11 cellular contexts compared by ENCODE assay signal in genomic region chr19:6519289-6519688, GRCh38. TPM values are rescaled to one million over a fixed set of nuclear protein-coding genes. Genes with fewer than 3 reads are reported as not detected.
A peak's percentile ranks its signal among the peaks of the same experiment; 100 is the strongest.
DNase-seq lines count a peak whose midpoint lies in the region; ATAC-seq and TF ChIP-seq lines count a peak whose summit lies in the region.
"Had no signal": no experiment of that assay in that cellular context is flagged by ENCODE, and none has a peak within 500 bp of the region (broad histone marks: within the 10 kb centered on the region; RNA-seq: fewer than 3 reads in every experiment).

No MANE protein-coding gene starts in this region.

- H3K27me3 Mint-ChIP-seq in activated CD4-positive, alpha-beta memory T cell treated with anti-CD3 and anti-CD28 coated beads for 36 hours = peaks cover 2% of the 10 kb centered on the region

- CTCF ChIA-PET in activated CD4-positive, alpha-beta memory T cell treated with anti-CD3 and anti-CD28 coated beads for 36 hours (lab: Charles Lee) = interaction anchor here (1.1 to 1.3 kb wide), 2 partner anchors 217 to 219 kb away, joined by 3 to 4 read pairs; no protein-coding TSS in a partner anchor

- H3K27ac ChIP-seq in fibroblast of lung (ENCODE audit: insufficient read depth, low read length) = no peak overlapping the region

- H2AFZ ChIP-seq in fibroblast of lung (ENCODE audit: low read length) = no peak overlapping the region

- no peaks in the 10 kb centered on the region for H3K9me3 ChIP-seq in fibroblast of lung (ENCODE audit: control insufficient read depth, insufficient read depth, low read depth, low read length)
- H3K9me3 ChIP-seq: HAP-1 had no signal

- no peak overlapping the region for H3K4me2 ChIP-seq in fibroblast of lung (ENCODE audit: extremely low read depth, insufficient read depth, low read length)

- H3K79me2 ChIP-seq in fibroblast of lung (ENCODE audit: control insufficient read depth, insufficient read depth, low read length) = no peaks in the 10 kb centered on the region

- H3K36me3 Mint-ChIP-seq in activated CD4-positive, alpha-beta memory T cell treated with anti-CD3 and anti-CD28 coated beads for 36 hours = no peaks in the 10 kb centered on the region

- POLR2A ChIA-PET in activated CD4-positive, alpha-beta memory T cell treated with anti-CD3 and anti-CD28 coated beads for 36 hours (lab: Charles Lee) = interaction anchor here (0.7 kb wide), 1 partner anchor 218 kb away, joined by 3 read pairs; the partner anchor contains the start of gene GPR108

- no peak for ATAC-seq in Right ventricle myocardium inferior

- H3K4me3 ChIP-seq in fibroblast of lung (replicated peaks in 1 of 4; ENCODE audit: control extremely low read depth in 1 of 4, insufficient read depth in 1 of 4, low read depth in 3 of 4, low read length in 4 of 4) = no peak overlapping the region
- H3K4me3 ChIP-seq: HAP-1 had no signal

- no peak for TF ChIP-seq CTCF in fibroblast of lung (conservative IDR thresholded peaks at IDR 0.05 in 1 of 2, IDR thresholded peaks at IDR 0.05 in 1 of 2; ENCODE audit: low read depth in 1 of 2, low read length in 2 of 2)

- in situ Hi-C loops in ACHN (cut with HindIII; ENCODE audit: low pct_ligation_motif_present, low pct_unique_long_range_greater_than_20kb, low sequenced_read_pairs) = no loop called here

- H3K4me1 ChIP-seq in fibroblast of lung (ENCODE audit: control insufficient read depth, extremely low read depth, insufficient read depth, low read length) = no peaks in the 10 kb centered on the region

- H3K4me3 Mint-ChIP-seq in activated CD4-positive, alpha-beta memory T cell treated with anti-CD3 and anti-CD28 coated beads for 36 hours = no peak overlapping the region

- H3K9ac ChIP-seq in fibroblast of lung (ENCODE audit: insufficient read depth, low read length) = no peak overlapping the region

- H3K36me3 ChIP-seq in fibroblast of lung (ENCODE audit: control insufficient read depth, insufficient read depth, low read length) = no peaks in the 10 kb centered on the region
- H3K36me3 ChIP-seq: HAP-1 had no signal

- no peaks in the 10 kb centered on the region for H3K27me3 ChIP-seq in fibroblast of lung (ENCODE audit: control insufficient read depth, insufficient read depth, low read length)

- peak overlapping the region; percentile 23 for H3K27ac Mint-ChIP-seq in activated CD4-positive, alpha-beta memory T cell treated with anti-CD3 and anti-CD28 coated beads for 36 hours

- intact Hi-C loops in activated CD4-positive, alpha-beta memory T cell treated with anti-CD3 and anti-CD28 coated beads for 36 hours (cut with micrococcal nuclease) = loop anchor here (2.0 to 5.0 kb wide), 6 partner anchors 57 to 283 kb away; partner anchors contain the start of genes CRB3 and SH2D3A
- intact Hi-C loops in Right ventricle myocardium inferior (cut with DNase I) = loop anchor here (10.0 kb wide), 1 partner anchor 486 kb away; no protein-coding TSS in a partner anchor

- H3K4me1 Mint-ChIP-seq in activated CD4-positive, alpha-beta memory T cell treated with anti-CD3 and anti-CD28 coated beads for 36 hours (ENCODE audit: low read depth) = peaks cover 45% of the 10 kb centered on the region

- peak; percentile 90 for DNase-seq in ACHN
- DNase-seq in GM04504 (ENCODE audit: low read depth) = peak; percentile 64
- no peak for DNase-seq in activated CD4-positive, alpha-beta memory T cell treated with anti-CD3 and anti-CD28 coated beads for 36 hours
- DNase-seq in fibroblast of lung (ENCODE audit: low read depth in 2 of 2) = peak; percentile 74 to 81
- DNase-seq in Right ventricle myocardium inferior (ENCODE audit: missing footprints) = no peak
- no peak for DNase-seq in superior temporal gyrus (ENCODE audit: extremely low spot score)
- no peak for DNase-seq in GDM1 (lab: John Stamatoyannopoulos, UW)
- DNase-seq in NCI-H2107 treated with DMSO at 0.1 percent for 48 hours (lab: John Stamatoyannopoulos, UW; ENCODE audit: unreplicated experiment) = no peak
- DNase-seq: effector memory CD4-positive, alpha-beta T cell had no signal

- no peaks in the 10 kb centered on the region for H3K9me3 Mint-ChIP-seq in activated CD4-positive, alpha-beta memory T cell treated with anti-CD3 and anti-CD28 coated beads for 36 hours

- no peaks in the 10 kb centered on the region for H4K20me1 ChIP-seq in fibroblast of lung (ENCODE audit: control insufficient read depth, extremely low read depth, insufficient read depth, low read length)

RNA-seq across cellular contexts. Expression of gene TNFSF9, which starts 11.5 kb away (rescaled TPM):
- 1 to 10 TPM; 1.2 to 1.4 TPM for total RNA-seq in activated CD4-positive, alpha-beta memory T cell treated with anti-CD3 and anti-CD28 coated beads for 36 hours
- 0.26 and 0.66 TPM in 2 replicates for total RNA-seq in fibroblast of lung
- polyA plus RNA-seq in fibroblast of lung = 0.22 and 0.40 TPM in 2 replicates
- 0.37 and 0.54 TPM in 2 replicates for polyA plus RNA-seq in fibroblast of lung (2012)
- polyA minus RNA-seq in fibroblast of lung (ENCODE audit: low replicate concordance) = not detected in 2 replicates
- total RNA-seq in Right ventricle myocardium inferior = 0.78 TPM

RNA-seq across cellular contexts. Expression of gene TUBB4A, which starts 17.2 kb away (rescaled TPM):
- total RNA-seq in activated CD4-positive, alpha-beta memory T cell treated with anti-CD3 and anti-CD28 coated beads for 36 hours = 10 to 100 TPM in 1 of 2 experiments, 1 to 10 TPM in 1; 8.3 to 11.2 TPM
- total RNA-seq in fibroblast of lung (not detected in 2 replicates), Right ventricle myocardium inferior (6.2 TPM)
- not detected in 2 replicates for polyA plus RNA-seq in fibroblast of lung
- not detected in 2 replicates for polyA plus RNA-seq in fibroblast of lung (2012)
- not detected in 2 replicates for polyA minus RNA-seq in fibroblast of lung (ENCODE audit: low replicate concordance)

RNA-seq across cellular contexts. Expression of gene DENND1C, which starts 37.7 kb away (rescaled TPM):
- total RNA-seq in activated CD4-positive, alpha-beta memory T cell treated with anti-CD3 and anti-CD28 coated beads for 36 hours = 10 to 100 TPM; 62.1 to 69.3 TPM
- total RNA-seq in fibroblast of lung (not detected in 2 replicates), Right ventricle myocardium inferior (0.92 TPM)
- polyA plus RNA-seq in fibroblast of lung = not detected in 2 replicates
- not detected in 2 replicates for polyA plus RNA-seq in fibroblast of lung (2012)
- polyA minus RNA-seq in fibroblast of lung (ENCODE audit: low replicate concordance) = not detected in 2 replicates
- total RNA-seq: pulmonary artery endothelial cell had no signal

RNA-seq across cellular contexts. Expression of gene CRB3, which starts 55.2 kb away (rescaled TPM):
- 1 to 10 TPM; 1.6 to 2.4 TPM for total RNA-seq in activated CD4-positive, alpha-beta memory T cell treated with anti-CD3 and anti-CD28 coated beads for 36 hours
- 0.17 TPM in 1 of 2 replicates, not detected in the other for total RNA-seq in fibroblast of lung
- not detected in 2 replicates for polyA plus RNA-seq in fibroblast of lung
- not detected in 2 replicates for polyA plus RNA-seq in fibroblast of lung (2012)
- not detected in 2 replicates for polyA minus RNA-seq in fibroblast of lung (ENCODE audit: low replicate concordance)
- total RNA-seq in Right ventricle myocardium inferior = not detected

RNA-seq across cellular contexts. Expression of gene SLC25A23, which starts 59.7 kb away (rescaled TPM):
- 10 to 100 TPM; 28.6 to 29.6 TPM for total RNA-seq in activated CD4-positive, alpha-beta memory T cell treated with anti-CD3 and anti-CD28 coated beads for 36 hours
- total RNA-seq in fibroblast of lung = 18.5 and 33.9 TPM in 2 replicates
- polyA plus RNA-seq in fibroblast of lung = 4.5 and 7.9 TPM in 2 replicates
- 21.7 and 30.8 TPM in 2 replicates for polyA plus RNA-seq in fibroblast of lung (2012)
- 31.8 and 58.1 TPM in 2 replicates for polyA minus RNA-seq in fibroblast of lung (ENCODE audit: low replicate concordance)
- 89.9 TPM for total RNA-seq in Right ventricle myocardium inferior

Comparison
In these comparisons a context has a peak if more than half of its experiments do, and no peak if none do; other contexts are left out.
1. DNase-seq: peak in ACHN (single experiment), GM04504 (single experiment) and fibroblast of lung (2 of 2); none in activated CD4-positive, alpha-beta memory T cell treated with anti-CD3 and anti-CD28 coated beads for 36 hours (single experiment), Right ventricle myocardium inferior (single experiment), superior temporal gyrus (single experiment), GDM1 (single experiment) and NCI-H2107 treated with DMSO at 0.1 percent for 48 hours (single experiment).
2. RNA of gene DENND1C, which starts 37.7 kb away (total RNA-seq): 62.1 to 69.3 TPM in activated CD4-positive, alpha-beta memory T cell treated with anti-CD3 and anti-CD28 coated beads for 36 hours; 0.92 TPM in Right ventricle myocardium inferior (single experiment) and not detected in fibroblast of lung; every median in the first group is over 10 times any median in the second.